1 cellular context compared by ENCODE assay signal in genomic region chr22:41204992-41205900, GRCh38.
TF ChIP-seq lines count a peak whose summit lies in the region.

TSS of gene L3MBTL2 (plus strand) at chr22:41205312. CDS start at chr22:41205363, 51 bp downstream.

TF ChIP-seq in WTC11, 78 proteins besides CTCF, POLR2A, EP300 and RAD21 (continued from another document and continues in another):
- TF ChIP-seq NFE2L1 (CRISPR knock-in tag; IDR thresholded peaks at IDR 0.05), result no peak
- TF ChIP-seq KAT7 (CRISPR knock-in tag; IDR thresholded peaks at IDR 0.05; ENCODE audit: borderline replicate concordance), result no peak
- TF ChIP-seq ZNF396 (CRISPR knock-in tag; IDR thresholded peaks at IDR 0.05; ENCODE audit: borderline replicate concordance), result no peak
- no peak for TF ChIP-seq ATF2 (CRISPR knock-in tag; IDR thresholded peaks at IDR 0.05; ENCODE audit: borderline replicate concordance, low read depth)
- no peak for TF ChIP-seq RELA (CRISPR knock-in tag; IDR thresholded peaks at IDR 0.05; ENCODE audit: borderline replicate concordance)
- no peak for TF ChIP-seq ZBTB43 (CRISPR knock-in tag; IDR thresholded peaks at IDR 0.05)
- TF ChIP-seq USF2 (CRISPR knock-in tag; IDR thresholded peaks at IDR 0.05), result peak; percentile 53; the same call in 1 of the 2 replicates
- TF ChIP-seq NR2C2 (CRISPR knock-in tag; IDR thresholded peaks at IDR 0.05), result no peak
- no peak for TF ChIP-seq ZBTB21 (CRISPR knock-in tag; IDR thresholded peaks at IDR 0.05; ENCODE audit: borderline replicate concordance)
- TF ChIP-seq JAZF1 (CRISPR knock-in tag; IDR thresholded peaks at IDR 0.05), result no peak
- no peak for TF ChIP-seq EMX1 (CRISPR knock-in tag; IDR thresholded peaks at IDR 0.05)
- TF ChIP-seq ERG (CRISPR knock-in tag; IDR thresholded peaks at IDR 0.05), result no peak
- peak; percentile 71; the same call in 1 of the 2 replicates for TF ChIP-seq USF1 (CRISPR knock-in tag; IDR thresholded peaks at IDR 0.05)
- no peak for TF ChIP-seq ATF3 (CRISPR knock-in tag; conservative IDR thresholded peaks at IDR 0.05)
- TF ChIP-seq ESRRA (CRISPR knock-in tag; IDR thresholded peaks at IDR 0.05; ENCODE audit: borderline replicate concordance), result no peak
- no peak for TF ChIP-seq HMGXB4 (CRISPR knock-in tag; IDR thresholded peaks at IDR 0.05)
- TF ChIP-seq ZNF232 (CRISPR knock-in tag; IDR thresholded peaks at IDR 0.05), result no peak
- no peak for TF ChIP-seq IRF2 (CRISPR knock-in tag; IDR thresholded peaks at IDR 0.05; ENCODE audit: borderline replicate concordance, low read depth)
- no peak for TF ChIP-seq GABPB1 (CRISPR knock-in tag; IDR thresholded peaks at IDR 0.05)
- TF ChIP-seq NR1H2 (CRISPR knock-in tag; IDR thresholded peaks at IDR 0.05), result no peak
- TF ChIP-seq IRF1 (CRISPR knock-in tag; IDR thresholded peaks at IDR 0.05), result no peak
- peak; percentile 79 for TF ChIP-seq MAX (CRISPR knock-in tag; IDR thresholded peaks at IDR 0.05)
- no peak for TF ChIP-seq AFF4 (CRISPR knock-in tag; IDR thresholded peaks at IDR 0.05; ENCODE audit: borderline replicate concordance)
- TF ChIP-seq ZNF263 (CRISPR knock-in tag; IDR thresholded peaks at IDR 0.05; ENCODE audit: low read depth), result no peak
- TF ChIP-seq ZNF425 (CRISPR knock-in tag; conservative IDR thresholded peaks at IDR 0.05), result no peak
- no peak for TF ChIP-seq MLX (CRISPR knock-in tag; IDR thresholded peaks at IDR 0.05)
- TF ChIP-seq NFYB (CRISPR knock-in tag; conservative IDR thresholded peaks at IDR 0.05; ENCODE audit: low read depth), result peak; percentile 86
- no peak for TF ChIP-seq FOXJ3 (CRISPR knock-in tag; IDR thresholded peaks at IDR 0.05; ENCODE audit: borderline replicate concordance)
- TF ChIP-seq SP1 (CRISPR knock-in tag; conservative IDR thresholded peaks at IDR 0.05), result peak; percentile 96
- no peak for TF ChIP-seq RORB (CRISPR knock-in tag; IDR thresholded peaks at IDR 0.05)
- no peak for TF ChIP-seq FOXP4 (CRISPR knock-in tag; IDR thresholded peaks at IDR 0.05)
- no peak for TF ChIP-seq ZNF281 (CRISPR knock-in tag; IDR thresholded peaks at IDR 0.05)
- 0 out of 2 replicates have a peak, but pooled peaks have one; percentile 46 for TF ChIP-seq ETV6 (CRISPR knock-in tag; IDR thresholded peaks at IDR 0.05)
